In genomic region chr12:104827587-104827986, GRCh38 we compare ENCODE assay signal across 12 cellular contexts.
DNase-seq lines count a peak whose midpoint lies in the region; ATAC-seq and TF ChIP-seq lines count a peak whose summit lies in the region.
"Had no signal": no experiment of that assay in that cellular context is flagged by ENCODE, and none has a peak within 500 bp of the region (broad histone marks: within the 10 kb centered on the region; RNA-seq: fewer than 3 reads in every experiment).

No MANE protein-coding gene starts in this region.

- H3K9me2 ChIP-seq in OCI-LY7 (ENCODE audit: insufficient read depth, low read length), result no peaks in the 10 kb centered on the region

- no peak for TF ChIP-seq POLR2A in testis (IDR thresholded peaks at IDR 0.05)

- no peak overlapping the region for H3K4me2 ChIP-seq in OCI-LY7 (ENCODE audit: low read length)
- no peak overlapping the region for H3K4me2 ChIP-seq in fibroblast of lung (ENCODE audit: extremely low read depth, insufficient read depth, low read length)

- no peak overlapping the region for H2AFZ ChIP-seq in OCI-LY7 (ENCODE audit: low read length)
- no peak overlapping the region for H2AFZ ChIP-seq in fibroblast of lung (ENCODE audit: low read length)

- peaks cover 24% of the 10 kb centered on the region for H3K9me3 ChIP-seq in left ventricle myocardium inferior (replicated peaks)
- peaks cover 12% of the 10 kb centered on the region for H3K9me3 ChIP-seq in OCI-LY7 (ENCODE audit: low read length)
- no peaks in the 10 kb centered on the region for H3K9me3 ChIP-seq in fibroblast of lung (ENCODE audit: control insufficient read depth, insufficient read depth, low read depth, low read length)
- peaks cover 3% of the 10 kb centered on the region for H3K9me3 ChIP-seq in upper lobe of right lung
- H3K9me3 ChIP-seq in testis, result no peaks in the 10 kb centered on the region
- H3K9me3 ChIP-seq: prostate gland had no signal

- H3K4me1 ChIP-seq in left ventricle myocardium inferior, result no peaks in the 10 kb centered on the region
- H3K4me1 ChIP-seq in OCI-LY7 (ENCODE audit: insufficient read depth, low read length, poor library complexity, severe bottlenecking), result no peaks in the 10 kb centered on the region
- H3K4me1 ChIP-seq in fibroblast of lung (ENCODE audit: control insufficient read depth, extremely low read depth, insufficient read depth, low read length), result no peaks in the 10 kb centered on the region
- H3K4me1 ChIP-seq in upper lobe of right lung, result no peaks in the 10 kb centered on the region
- H3K4me1 ChIP-seq in testis, result no peaks in the 10 kb centered on the region
- H3K4me1 ChIP-seq: Peyer's patch, prostate gland had no signal

- H4K20me1 ChIP-seq in OCI-LY7 (ENCODE audit: insufficient read depth, low read length), result no peaks in the 10 kb centered on the region
- H4K20me1 ChIP-seq in fibroblast of lung (ENCODE audit: control insufficient read depth, extremely low read depth, insufficient read depth, low read length), result no peaks in the 10 kb centered on the region

- ATAC-seq in upper lobe of right lung, result no peak
- ATAC-seq: activated T-cell treated with anti-CD3 and anti-CD28 coated beads, Interleukin-2, amount 50 U/mL, for 4 hours had no signal

- CTCF ChIA-PET in OCI-LY7 (lab: Charles Lee; ENCODE audit: unreplicated experiment), result interaction anchor here (0.6 kb wide), 1 partner anchor 95 kb away, joined by 3 read pairs; no protein-coding TSS in a partner anchor

- WGBS in testis, 2 donors, result 83 to 85% methylated on average over 9 of the region's 9 CpGs

- POLR2A ChIA-PET in OCI-LY7 (lab: Charles Lee), result no interaction called here

- H3K27me3 ChIP-seq in left ventricle myocardium inferior (ENCODE audit: low read depth) (no peaks in the 10 kb centered on the region), fibroblast of lung (ENCODE audit: control insufficient read depth, insufficient read depth, low read length) (no peaks in the 10 kb centered on the region), upper lobe of right lung (no peaks in the 10 kb centered on the region), testis (no peaks in the 10 kb centered on the region)
- H3K27me3 ChIP-seq: Peyer's patch had no signal

- H3K79me2 ChIP-seq in OCI-LY7 (ENCODE audit: insufficient read depth, low read depth, low read length) (no peaks in the 10 kb centered on the region), fibroblast of lung (ENCODE audit: control insufficient read depth, insufficient read depth, low read length) (no peaks in the 10 kb centered on the region)

- no TSS peak for BruUV-seq in OCI-LY7 (replicated peaks; lab: Mats Ljungman, UMichigan)

- H3K27ac ChIP-seq in left ventricle myocardium inferior (replicated peaks) (no peak overlapping the region), OCI-LY7 (ENCODE audit: low read depth, low read length, poor library complexity, severe bottlenecking) (no peak overlapping the region), fibroblast of lung (ENCODE audit: insufficient read depth, low read length) (no peak overlapping the region), upper lobe of right lung (no peak overlapping the region), testis (no peak overlapping the region)
- H3K27ac ChIP-seq: Peyer's patch, prostate gland had no signal

- H3K9ac ChIP-seq in fibroblast of lung (ENCODE audit: insufficient read depth, low read length), result no peak overlapping the region

- H3K4me3 ChIP-seq in left ventricle myocardium inferior (no peak overlapping the region), OCI-LY7 (ENCODE audit: low read depth, low read length, poor library complexity, severe bottlenecking) (no peak overlapping the region), fibroblast of lung (replicated peaks in 1 of 4; ENCODE audit: control extremely low read depth in 1 of 4, insufficient read depth in 1 of 4, low read depth in 3 of 4, low read length in 4 of 4) (no peak overlapping the region), upper lobe of right lung (no peak overlapping the region), testis (no peak overlapping the region)
- H3K4me3 ChIP-seq: Peyer's patch, prostate gland had no signal

- DNase-seq in left ventricle myocardium inferior (no peak), cardiac septum (ENCODE audit: low spot score) (no peak), OCI-LY7 (ENCODE audit: low spot score) (no peak), fibroblast of lung (ENCODE audit: low read depth in 2 of 2) (peak in 1 of 2 donors; percentile 26), upper lobe of right lung (no peak), NCI-H2227 (lab: John Stamatoyannopoulos, UW; ENCODE audit: unreplicated experiment) (no peak), testis (no peak), NCI-H1436 (lab: John Stamatoyannopoulos, UW) (no peak)
- DNase-seq: activated T-cell treated with anti-CD3 and anti-CD28 coated beads, Interleukin-2, amount 50 U/mL, for 4 hours; caudate nucleus; Peyer's patch had no signal

- no peaks in the 10 kb centered on the region for H3K36me3 ChIP-seq in left ventricle myocardium inferior
- H3K36me3 ChIP-seq in OCI-LY7 (ENCODE audit: insufficient read depth, low read length), result no peaks in the 10 kb centered on the region
- no peaks in the 10 kb centered on the region for H3K36me3 ChIP-seq in fibroblast of lung (ENCODE audit: control insufficient read depth, insufficient read depth, low read length)
- H3K36me3 ChIP-seq in upper lobe of right lung, result no peaks in the 10 kb centered on the region
- no peaks in the 10 kb centered on the region for H3K36me3 ChIP-seq in testis (ENCODE audit: low read depth, missing control alignments)
- H3K36me3 ChIP-seq: Peyer's patch, prostate gland had no signal

- intact Hi-C loops in left ventricle myocardium inferior (cut with micrococcal nuclease) (no loop called here), cardiac septum (cut with DNase I) (no loop called here), OCI-LY7 (cut with micrococcal nuclease; ENCODE audit: unreplicated experiment) (loop anchor here (10.0 kb wide), 1 partner anchor 227 kb away; no protein-coding TSS in a partner anchor), upper lobe of right lung (cut with DNase I) (no loop called here), testis (cut with DNase I; ENCODE audit: low total_unique reads) (no loop called here)

- TF ChIP-seq CTCF in left ventricle myocardium inferior (IDR thresholded peaks at IDR 0.05; ENCODE audit: borderline replicate concordance) (peak; percentile 31), OCI-LY7 (conservative IDR thresholded peaks at IDR 0.05; ENCODE audit: low read length) (0 out of 2 replicates have a peak, but pooled peaks have one; percentile 30), fibroblast of lung (conservative IDR thresholded peaks at IDR 0.05 in 1 of 2, IDR thresholded peaks at IDR 0.05 in 1 of 2; ENCODE audit: low read depth in 1 of 2, low read length in 2 of 2) (peak; percentile 19 to 56), upper lobe of right lung (IDR thresholded peaks at IDR 0.05) (peak; percentile 30), testis (IDR thresholded peaks at IDR 0.05) (no peak)

Comparison
In these comparisons a context has a peak if more than half of its experiments do, and no peak if none do; other contexts are left out.
1. CTCF ChIP-seq: peak in left ventricle myocardium inferior (single experiment), OCI-LY7 (single experiment), fibroblast of lung (2 of 2) and upper lobe of right lung (single experiment); none in testis (0 of 3).